In genomic region chr11:32015435-32015834, GRCh38 we compare ENCODE assay signal across 22 cellular contexts.
DNase-seq lines count a peak whose midpoint lies in the region; FAIRE-seq and TF ChIP-seq lines count a peak whose summit lies in the region.
"Had no signal": no experiment of that assay in that cellular context is flagged by ENCODE, and none has a peak within 500 bp of the region (broad histone marks: within the 10 kb centered on the region; RNA-seq: fewer than 3 reads in every experiment).

No MANE protein-coding gene starts in this region.

- DNase-seq in DMS79 (lab: John Stamatoyannopoulos, UW) (peak; percentile 22), NCI-H446 treated with DMSO at 0.1 percent for 48 hours (lab: John Stamatoyannopoulos, UW) (peak; percentile 19), fibroblast of villous mesenchyme (ENCODE audit: low read depth) (peak; percentile 26), vagina (ENCODE audit: extremely low spot score in 2 of 2) (no peak), activated T-cell treated with anti-CD3 and anti-CD28 coated beads for 4 hours (no peak), urothelium cell line (ENCODE audit: low spot score) (no peak)
- DNase-seq: CD8-positive, alpha-beta T cell; DMS 273 treated with DMSO at 0.1 percent for 48 hours; DND-41; GOT3; HCEC 1CT; NCI-H1048; NCI-H146; NCI-H2029; NCI-H345; NCI-H524 treated with DMSO at 0.1 percent for 48 hours; SIG-M5 had no signal

- no peaks in the 10 kb centered on the region for H3K9me3 ChIP-seq in HEK293 (ENCODE audit: control insufficient read depth, insufficient read depth, low read depth, low read length)
- H3K9me3 ChIP-seq in vagina: no peaks in the 10 kb centered on the region

- POLR2A ChIA-PET in HEK293 (lab: Yijun Ruan, JAX): no interaction called here

- H3K27ac ChIP-seq in HEK293 (ENCODE audit: extremely low read depth, low read depth, low read length) (no peak overlapping the region), vagina (no peak overlapping the region)
- H3K27ac ChIP-seq: C4-2B, SK-N-MC had no signal

- TF ChIP-seq CTCF in HEK293 (tag by site-specific recombination; IDR thresholded peaks at IDR 0.05): no peak
- TF ChIP-seq CTCF in fibroblast of villous mesenchyme (IDR thresholded peaks at IDR 0.05; ENCODE audit: insufficient read depth, low read depth, low read length): no peak
- no peak for TF ChIP-seq CTCF in vagina (IDR thresholded peaks at IDR 0.05)

- H3K4me3 ChIP-seq in HEK293 (ENCODE audit: low read depth, low read length) (no peak overlapping the region), fibroblast of villous mesenchyme (ENCODE audit: low read depth, low read length) (no peak overlapping the region), vagina (no peak overlapping the region)
- H3K4me3 ChIP-seq: SK-N-MC had no signal

- H3K36me3 ChIP-seq in HEK293 (ENCODE audit: control insufficient read depth in 2 of 2, insufficient read depth in 1 of 2, low read length in 2 of 2) (no peaks in the 10 kb centered on the region), vagina (no peaks in the 10 kb centered on the region)

- CTCF ChIA-PET in HEK293 (lab: Yijun Ruan, JAX): interaction anchor here (0.6 to 1.2 kb wide), 5 partner anchors 8 to 160 kb away, joined by 3 to 7 read pairs (median 3); no protein-coding TSS in a partner anchor

- TF ChIP-seq POLR2A in vagina (IDR thresholded peaks at IDR 0.05): no peak

- no peaks in the 10 kb centered on the region for H3K27me3 ChIP-seq in vagina

- no peak for FAIRE-seq in urothelium cell line (lab: Jason Lieb, UNC)
- FAIRE-seq: GM12892, RCC 7860 had no signal

- intact Hi-C loops in vagina (cut with DNase I): no loop called here

- H3K4me1 ChIP-seq in HEK293 (ENCODE audit: control insufficient read depth, insufficient read depth, low read length) (peaks cover 2% of the 10 kb centered on the region; the same call in 1 of the 2 replicates), vagina (no peaks in the 10 kb centered on the region)

TF ChIP-seq in HEK293, 187 proteins besides CTCF, POLR2A, EP300 and RAD21 (continues in another document):
- no peak for TF ChIP-seq KLF7 (tag by site-specific recombination; IDR thresholded peaks at IDR 0.05; ENCODE audit: borderline replicate concordance)
- TF ChIP-seq GLIS1 (tag by site-specific recombination; IDR thresholded peaks at IDR 0.05): peak; percentile 47
- peak; percentile 64; the same call in 1 of the 2 replicates for TF ChIP-seq HOXD13 (CRISPR knock-in tag; IDR thresholded peaks at IDR 0.05; ENCODE audit: borderline replicate concordance)
- TF ChIP-seq ZNF449 (tag by site-specific recombination; IDR thresholded peaks at IDR 0.05): 0 out of 2 replicates have a peak, but pooled peaks have one; percentile 30
- no peak for TF ChIP-seq ZNF626 (tag by site-specific recombination; IDR thresholded peaks at IDR 0.05)
- no peak for TF ChIP-seq ZNF48 (tag by site-specific recombination; IDR thresholded peaks at IDR 0.05)
- no peak for TF ChIP-seq ZNF426 (tag by site-specific recombination; IDR thresholded peaks at IDR 0.05)
- no peak for TF ChIP-seq YY2 (tag by site-specific recombination; IDR thresholded peaks at IDR 0.05)
- TF ChIP-seq ZBTB8A (tag by site-specific recombination; IDR thresholded peaks at IDR 0.05): peak; percentile 46
- peak; percentile 90 for TF ChIP-seq OSR2 (tag by site-specific recombination; IDR thresholded peaks at IDR 0.05)
- TF ChIP-seq KLF10 (tag by site-specific recombination; IDR thresholded peaks at IDR 0.05): peak; percentile 51; the same call in 1 of the 2 replicates
- TF ChIP-seq, protein P1, sequence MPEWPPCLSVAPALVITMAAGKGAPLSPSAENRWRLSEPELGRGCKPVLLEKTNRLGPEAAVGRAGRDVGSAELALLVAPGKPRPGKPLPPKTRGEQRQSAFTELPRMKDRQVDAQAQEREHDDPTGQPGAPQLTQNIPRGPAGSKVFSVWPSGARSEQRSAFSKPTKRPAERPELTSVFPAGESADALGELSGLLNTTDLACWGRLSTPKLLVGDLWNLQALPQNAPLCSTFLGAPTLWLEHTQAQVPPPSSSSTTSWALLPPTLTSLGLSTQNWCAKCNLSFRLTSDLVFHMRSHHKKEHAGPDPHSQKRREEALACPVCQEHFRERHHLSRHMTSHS (tag by site-specific recombination; IDR thresholded peaks at IDR 0.05): no peak
- TF ChIP-seq ZXDB (tag by site-specific recombination; IDR thresholded peaks at IDR 0.05): peak; percentile 51
- no peak for TF ChIP-seq ZFP41 (tag by site-specific recombination; IDR thresholded peaks at IDR 0.05; ENCODE audit: borderline replicate concordance)
- no peak for TF ChIP-seq ZBTB7A (tag by site-specific recombination; IDR thresholded peaks at IDR 0.05; ENCODE audit: low read depth)
- no peak for TF ChIP-seq ZNF391 (tag by site-specific recombination; IDR thresholded peaks at IDR 0.05; ENCODE audit: borderline replicate concordance, low read depth)
- TF ChIP-seq SP7 (tag by site-specific recombination; IDR thresholded peaks at IDR 0.05): peak; percentile 54; the same call in 1 of the 2 replicates
- TF ChIP-seq ZNF664 (tag by site-specific recombination; IDR thresholded peaks at IDR 0.05): no peak
- TF ChIP-seq, protein P2, sequence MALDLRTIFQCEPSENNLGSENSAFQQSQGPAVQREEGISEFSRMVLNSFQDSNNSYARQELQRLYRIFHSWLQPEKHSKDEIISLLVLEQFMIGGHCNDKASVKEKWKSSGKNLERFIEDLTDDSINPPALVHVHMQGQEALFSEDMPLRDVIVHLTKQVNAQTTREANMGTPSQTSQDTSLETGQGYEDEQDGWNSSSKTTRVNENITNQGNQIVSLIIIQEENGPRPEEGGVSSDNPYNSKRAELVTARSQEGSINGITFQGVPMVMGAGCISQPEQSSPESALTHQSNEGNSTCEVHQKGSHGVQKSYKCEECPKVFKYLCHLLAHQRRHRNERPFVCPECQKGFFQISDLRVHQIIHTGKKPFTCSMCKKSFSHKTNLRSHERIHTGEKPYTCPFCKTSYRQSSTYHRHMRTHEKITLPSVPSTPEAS (tag by site-specific recombination; IDR thresholded peaks at IDR 0.05): no peak
- TF ChIP-seq ZNF561 (tag by site-specific recombination; IDR thresholded peaks at IDR 0.05; ENCODE audit: borderline replicate concordance): peak; percentile 69; the same call in 1 of the 2 replicates
- TF ChIP-seq ZNF600 (tag by site-specific recombination; IDR thresholded peaks at IDR 0.05): no peak
- no peak for TF ChIP-seq ZNF138 (tag by site-specific recombination; IDR thresholded peaks at IDR 0.05; ENCODE audit: borderline replicate concordance)
- peak; percentile 92 for TF ChIP-seq FEZF1 (tag by site-specific recombination; IDR thresholded peaks at IDR 0.05)
- TF ChIP-seq WT1 (tag by site-specific recombination; IDR thresholded peaks at IDR 0.05): peak; percentile 43; the same call in 1 of the 2 replicates
- TF ChIP-seq, protein P3, sequence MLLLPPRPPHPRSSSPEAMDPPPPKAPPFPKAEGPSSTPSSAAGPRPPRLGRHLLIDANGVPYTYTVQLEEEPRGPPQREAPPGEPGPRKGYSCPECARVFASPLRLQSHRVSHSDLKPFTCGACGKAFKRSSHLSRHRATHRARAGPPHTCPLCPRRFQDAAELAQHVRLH (tag by site-specific recombination; IDR thresholded peaks at IDR 0.05): peak; percentile 86
- TF ChIP-seq, protein P4, sequence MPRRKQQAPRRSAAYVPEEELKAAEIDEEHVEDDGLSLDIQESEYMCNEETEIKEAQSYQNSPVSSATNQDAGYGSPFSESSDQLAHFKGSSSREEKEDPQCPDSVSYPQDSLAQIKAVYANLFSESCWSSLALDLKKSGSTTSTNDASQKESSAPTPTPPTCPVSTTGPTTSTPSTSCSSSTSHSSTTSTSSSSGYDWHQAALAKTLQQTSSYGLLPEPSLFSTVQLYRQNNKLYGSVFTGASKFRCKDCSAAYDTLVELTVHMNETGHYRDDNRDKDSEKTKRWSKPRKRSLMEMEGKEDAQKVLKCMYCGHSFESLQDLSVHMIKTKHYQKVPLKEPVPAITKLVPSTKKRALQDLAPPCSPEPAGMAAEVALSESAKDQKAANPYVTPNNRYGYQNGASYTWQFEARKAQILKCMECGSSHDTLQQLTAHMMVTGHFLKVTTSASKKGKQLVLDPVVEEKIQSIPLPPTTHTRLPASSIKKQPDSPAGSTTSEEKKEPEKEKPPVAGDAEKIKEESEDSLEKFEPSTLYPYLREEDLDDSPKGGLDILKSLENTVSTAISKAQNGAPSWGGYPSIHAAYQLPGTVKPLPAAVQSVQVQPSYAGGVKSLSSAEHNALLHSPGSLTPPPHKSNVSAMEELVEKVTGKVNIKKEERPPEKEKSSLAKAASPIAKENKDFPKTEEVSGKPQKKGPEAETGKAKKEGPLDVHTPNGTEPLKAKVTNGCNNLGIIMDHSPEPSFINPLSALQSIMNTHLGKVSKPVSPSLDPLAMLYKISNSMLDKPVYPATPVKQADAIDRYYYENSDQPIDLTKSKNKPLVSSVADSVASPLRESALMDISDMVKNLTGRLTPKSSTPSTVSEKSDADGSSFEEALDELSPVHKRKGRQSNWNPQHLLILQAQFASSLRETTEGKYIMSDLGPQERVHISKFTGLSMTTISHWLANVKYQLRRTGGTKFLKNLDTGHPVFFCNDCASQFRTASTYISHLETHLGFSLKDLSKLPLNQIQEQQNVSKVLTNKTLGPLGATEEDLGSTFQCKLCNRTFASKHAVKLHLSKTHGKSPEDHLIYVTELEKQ (tag by site-specific recombination; IDR thresholded peaks at IDR 0.05; ENCODE audit: borderline replicate concordance): no peak
- TF ChIP-seq MZF1 (tag by site-specific recombination; IDR thresholded peaks at IDR 0.05; ENCODE audit: borderline replicate concordance): peak; percentile 58; the same call in 1 of the 2 replicates

Comparison
In these comparisons a context has a peak if more than half of its experiments do, and no peak if none do; other contexts are left out.
1. DNase-seq: peak in DMS79 (single experiment), NCI-H446 treated with DMSO at 0.1 percent for 48 hours (single experiment) and fibroblast of villous mesenchyme (single experiment); none in vagina (0 of 2), activated T-cell treated with anti-CD3 and anti-CD28 coated beads for 4 hours (single experiment) and urothelium cell line (single experiment).